ENCODE assay signal across 13 cellular contexts in the genomic region with DNA sequence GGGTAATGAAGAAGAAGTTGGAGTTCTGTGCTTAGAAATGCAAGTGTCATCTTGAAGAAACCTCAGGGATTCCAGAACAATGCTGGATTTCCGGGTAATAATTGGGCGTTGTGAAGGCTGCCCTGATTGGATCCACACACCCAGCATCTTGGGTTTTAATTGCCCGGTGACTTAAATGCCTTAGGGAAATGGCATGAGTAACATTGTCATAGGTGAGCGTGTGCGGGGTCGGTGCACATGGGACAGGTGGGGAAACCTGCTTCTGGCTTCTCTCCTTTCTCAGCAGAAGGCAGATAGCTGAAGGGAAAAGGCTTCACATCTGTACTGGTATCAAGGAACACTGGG. TPM values are rescaled to one million over a fixed set of nuclear protein-coding genes. Genes with fewer than 3 reads are reported as not detected.
DNase-seq lines count a peak whose midpoint lies in the region; TF ChIP-seq lines count a peak whose summit lies in the region.
"Had no signal": no experiment of that assay in that cellular context is flagged by ENCODE, and none has a peak within 500 bp of the region (broad histone marks: within the 10 kb centered on the region; RNA-seq: fewer than 3 reads in every experiment).

No MANE protein-coding gene starts in this region.

- no peak for TF ChIP-seq POLR2A in testis (IDR thresholded peaks at IDR 0.05)

- no peaks in the 10 kb centered on the region for H3K79me2 ChIP-seq in KMS-11 (ENCODE audit: insufficient read depth, low read depth)

- H3K27me3 Mint-ChIP-seq in progenitor cell of endocrine pancreas (no peaks in the 10 kb centered on the region), endothelial cell (ENCODE audit: unreplicated experiment) (no peaks in the 10 kb centered on the region)
- no peaks in the 10 kb centered on the region for H3K27me3 Mint-ChIP-seq in activated CD4-positive, alpha-beta T cell treated with anti-CD3 and anti-CD28 coated beads, Interleukin-2, amount 10 ng/mL, durations not matched to agents 7 days and 5 days

- peaks cover 6% of the 10 kb centered on the region for H3K4me1 Mint-ChIP-seq in progenitor cell of endocrine pancreas (ENCODE audit: low read depth)
- H3K4me1 Mint-ChIP-seq in endothelial cell (ENCODE audit: unreplicated experiment): no peaks in the 10 kb centered on the region
- H3K4me1 Mint-ChIP-seq in activated CD4-positive, alpha-beta T cell treated with anti-CD3 and anti-CD28 coated beads, Interleukin-2, amount 10 ng/mL, durations not matched to agents 7 days and 5 days: peaks cover 4% of the 10 kb centered on the region

- no peaks in the 10 kb centered on the region for H3K9me3 ChIP-seq in BLaER1 treated with 17β-estradiol and CSF1 and Interleukin-3, amounts not matched to agents 10 nM and 100 nM (replicated peaks in 1 of 11)
- no peaks in the 10 kb centered on the region for H3K9me3 ChIP-seq in testis
- H3K9me3 ChIP-seq: Caco-2, spleen had no signal

- peak overlapping the region in 3 of 10 experiments; percentile 9 to 59 (median 22); a peak in 3 of 20 replicates for H3K4me3 ChIP-seq in BLaER1 treated with 17β-estradiol and CSF1 and Interleukin-3, amounts not matched to agents 10 nM and 100 nM
- H3K4me3 ChIP-seq in KMS-11 (IDR thresholded peaks at IDR 0.05; ENCODE audit: insufficient read depth, low read depth, low read length): no peak overlapping the region
- no peak overlapping the region for H3K4me3 ChIP-seq in coronary artery
- H3K4me3 ChIP-seq in testis: no peak overlapping the region
- H3K4me3 ChIP-seq: cardiac muscle cell, spleen had no signal

- peak overlapping the region in 10 of 11 experiments; percentile 51 to 74 (median 66); a peak in 20 of 22 replicates for H3K9ac ChIP-seq in BLaER1 treated with 17β-estradiol and CSF1 and Interleukin-3, amounts not matched to agents 10 nM and 100 nM
- H3K9ac ChIP-seq in KMS-11: no peak overlapping the region

- H4K20me1 ChIP-seq in BLaER1 treated with 17β-estradiol and CSF1 and Interleukin-3, amounts not matched to agents 10 nM and 100 nM: no peaks in the 10 kb centered on the region
- no peaks in the 10 kb centered on the region for H4K20me1 ChIP-seq in KMS-11 (ENCODE audit: insufficient read depth)

- intact Hi-C loops in testis (cut with DNase I; ENCODE audit: low total_unique reads) (no loop called here), posterior cingulate gyrus (cut with DNase I) (no loop called here)

- peak overlapping the region; percentile 56 to 91 (median 86) for H3K4me2 ChIP-seq in BLaER1 treated with 17β-estradiol and CSF1 and Interleukin-3, amounts not matched to agents 10 nM and 100 nM
- no peak overlapping the region for H3K4me2 ChIP-seq in KMS-11

- no peak for TF ChIP-seq CTCF in KMS-11 (conservative IDR thresholded peaks at IDR 0.05; ENCODE audit: low read depth, low read length)
- TF ChIP-seq CTCF in coronary artery (IDR thresholded peaks at IDR 0.05): no peak
- TF ChIP-seq CTCF in progenitor cell of endocrine pancreas (IDR thresholded peaks at IDR 0.05; ENCODE audit: unreplicated experiment): no peak
- no peak for TF ChIP-seq CTCF in testis (IDR thresholded peaks at IDR 0.05)
- TF ChIP-seq CTCF in endothelial cell (IDR thresholded peaks at IDR 0.05; ENCODE audit: unreplicated experiment): no peak

- POLR2A ChIA-PET in activated CD4-positive, alpha-beta T cell treated with anti-CD3 and anti-CD28 coated beads, Interleukin-2, amount 10 ng/mL, durations not matched to agents 7 days and 5 days (lab: Charles Lee): no interaction called here

- no peaks in the 10 kb centered on the region for H3K36me3 Mint-ChIP-seq in progenitor cell of endocrine pancreas (ENCODE audit: insufficient read depth)
- H3K36me3 Mint-ChIP-seq in endothelial cell (ENCODE audit: low read depth, unreplicated experiment): no peaks in the 10 kb centered on the region
- H3K36me3 Mint-ChIP-seq in activated CD4-positive, alpha-beta T cell treated with anti-CD3 and anti-CD28 coated beads, Interleukin-2, amount 10 ng/mL, durations not matched to agents 7 days and 5 days (ENCODE audit: low read depth): no peaks in the 10 kb centered on the region

- H3K27ac ChIP-seq in BLaER1 treated with 17β-estradiol and CSF1 and Interleukin-3, amounts not matched to agents 10 nM and 100 nM: peak overlapping the region in 10 of 11 experiments; percentile 75 to 93 (median 82); a peak in 21 of 22 replicates
- H3K27ac ChIP-seq in KMS-11 (peak overlapping the region; percentile 73; the same call in 1 of the 2 replicates), coronary artery (peak overlapping the region; percentile 74 to 84), testis (no peak overlapping the region)
- H3K27ac ChIP-seq: cardiac muscle cell had no signal

- peak overlapping the region; percentile 1; the same call in 1 of the 2 replicates for H2AFZ ChIP-seq in KMS-11 (ENCODE audit: low read depth)

- WGBS in testis, 2 donors: 84 to 89% methylated on average over 6 of the region's 6 CpGs

- H3K4me3 Mint-ChIP-seq in progenitor cell of endocrine pancreas (ENCODE audit: low read depth) (no peak overlapping the region), endothelial cell (ENCODE audit: unreplicated experiment) (no peak overlapping the region)
- H3K4me3 Mint-ChIP-seq in activated CD4-positive, alpha-beta T cell treated with anti-CD3 and anti-CD28 coated beads, Interleukin-2, amount 10 ng/mL, durations not matched to agents 7 days and 5 days: no peak overlapping the region

- no peaks in the 10 kb centered on the region for H3K36me3 ChIP-seq in BLaER1 treated with 17β-estradiol and CSF1 and Interleukin-3, amounts not matched to agents 10 nM and 100 nM
- no peaks in the 10 kb centered on the region for H3K36me3 ChIP-seq in KMS-11 (ENCODE audit: insufficient read depth)
- no peaks in the 10 kb centered on the region for H3K36me3 ChIP-seq in testis (ENCODE audit: low read depth, missing control alignments)
- H3K36me3 ChIP-seq: cardiac muscle cell, spleen had no signal

- H3K27me3 ChIP-seq in BLaER1 treated with 17β-estradiol and CSF1 and Interleukin-3, amounts not matched to agents 10 nM and 100 nM: no peaks in the 10 kb centered on the region
- H3K27me3 ChIP-seq in KMS-11 (ENCODE audit: insufficient read depth, low read depth) (no peaks in the 10 kb centered on the region), testis (no peaks in the 10 kb centered on the region)
- H3K27me3 ChIP-seq: cardiac muscle cell, spleen had no signal

- CTCF ChIA-PET in activated CD4-positive, alpha-beta T cell treated with anti-CD3 and anti-CD28 coated beads, Interleukin-2, amount 10 ng/mL, durations not matched to agents 7 days and 5 days (lab: Charles Lee): interaction anchor here (0.6 to 1.4 kb wide), 2 partner anchors 13 to 269 kb away, joined by 3 to 4 read pairs; no protein-coding TSS in a partner anchor

- no peak for DNase-seq in coronary artery (ENCODE audit: low spot score)
- DNase-seq in progenitor cell of endocrine pancreas (ENCODE audit: low spot score, unreplicated experiment): no peak
- no peak for DNase-seq in testis
- DNase-seq in endothelial cell (ENCODE audit: low spot score): no peak
- no peak for DNase-seq in activated CD4-positive, alpha-beta T cell treated with anti-CD3 and anti-CD28 coated beads, Interleukin-2, amount 10 ng/mL, durations not matched to agents 7 days and 5 days
- no peak for DNase-seq in posterior cingulate gyrus
- DNase-seq: Caco-2; stimulated activated naive CD4-positive, alpha-beta T cell had no signal

- H3K27ac Mint-ChIP-seq in progenitor cell of endocrine pancreas (peak overlapping the region; percentile 90), endothelial cell (ENCODE audit: unreplicated experiment) (no peak overlapping the region)
- no peak overlapping the region for H3K27ac Mint-ChIP-seq in activated CD4-positive, alpha-beta T cell treated with anti-CD3 and anti-CD28 coated beads, Interleukin-2, amount 10 ng/mL, durations not matched to agents 7 days and 5 days

- H3K9me3 Mint-ChIP-seq in progenitor cell of endocrine pancreas (ENCODE audit: low read depth) (no peaks in the 10 kb centered on the region), endothelial cell (ENCODE audit: unreplicated experiment) (no peaks in the 10 kb centered on the region)
- H3K9me3 Mint-ChIP-seq in activated CD4-positive, alpha-beta T cell treated with anti-CD3 and anti-CD28 coated beads, Interleukin-2, amount 10 ng/mL, durations not matched to agents 7 days and 5 days: no peaks in the 10 kb centered on the region

- peaks cover 21 to 51% (median 45%) of the 10 kb centered on the region in 10 experiments for H3K4me1 ChIP-seq in BLaER1 treated with 17β-estradiol and CSF1 and Interleukin-3, amounts not matched to agents 10 nM and 100 nM
- peaks cover 11% of the 10 kb centered on the region for H3K4me1 ChIP-seq in KMS-11 (ENCODE audit: low read depth, poor library complexity, severe bottlenecking)
- H3K4me1 ChIP-seq in testis: no peaks in the 10 kb centered on the region

RNA-seq across cellular contexts. Expression of a gene that starts 15.2 kb away (rescaled TPM):
- total RNA-seq in progenitor cell of endocrine pancreas (8.5 and 10.8 TPM in 2 replicates), testis (10 to 100 TPM in 1 of 2 donors, 1 to 10 TPM in 1; 10.0 to 14.5 TPM), endothelial cell (ENCODE audit: unreplicated experiment) (4.1 TPM)
- 14.0 TPM for polyA plus RNA-seq in testis (ENCODE audit: insufficient read depth, low read depth, low replicate concordance)
- 10 to 100 TPM; 15.4 to 15.5 TPM for total RNA-seq in activated CD4-positive, alpha-beta T cell treated with anti-CD3 and anti-CD28 coated beads, Interleukin-2, amount 10 ng/mL, durations not matched to agents 7 days and 5 days
- total RNA-seq: HepG2 had no signal

Comparison
In these comparisons a context has a peak if more than half of its experiments do, and no peak if none do; other contexts are left out.
1. H3K27ac ChIP-seq: peak in BLaER1 treated with 17β-estradiol and CSF1 and Interleukin-3, amounts not matched to agents 10 nM and 100 nM (10 of 11), KMS-11 (single experiment) and coronary artery (2 of 2); none in testis (0 of 2).